In the genomic region with DNA sequence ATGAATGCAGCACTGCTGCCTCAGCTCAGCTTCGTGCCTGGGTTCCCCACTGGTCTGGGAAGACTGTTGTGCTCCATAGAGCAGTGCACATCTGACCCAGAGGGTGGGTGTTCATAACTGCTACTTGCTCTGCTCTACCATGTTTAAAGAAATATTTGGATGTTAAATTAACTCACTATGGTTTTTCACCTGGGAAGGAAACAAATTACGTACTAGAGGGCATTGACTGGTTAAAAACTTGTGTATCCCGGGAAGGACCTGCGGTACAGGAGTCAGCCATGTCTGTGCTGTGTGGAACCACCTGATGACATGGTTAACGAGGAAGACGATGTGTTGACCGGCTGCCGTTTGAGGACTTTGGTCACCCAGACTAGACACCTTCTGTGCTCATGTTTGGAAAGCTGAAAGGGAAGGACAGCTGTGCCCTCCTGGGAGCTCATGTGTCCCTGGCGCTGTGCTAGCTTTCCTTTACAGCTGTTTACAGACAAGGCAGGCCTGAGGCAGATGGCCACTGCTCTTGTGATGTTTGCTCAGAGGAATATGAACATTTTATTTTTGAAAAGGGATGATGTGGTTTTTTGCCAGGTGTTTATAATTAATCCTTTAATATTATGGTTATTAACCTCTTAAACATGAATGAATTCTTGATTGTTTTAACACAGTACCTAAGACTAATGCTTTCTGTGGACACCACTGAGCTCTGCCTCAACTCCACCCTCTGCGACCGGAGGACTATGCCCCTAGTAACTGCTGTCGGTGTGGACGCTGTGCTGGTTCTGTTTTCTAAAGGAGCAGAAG, we compare ENCODE assay signal across 1 cellular context.
TF ChIP-seq lines count a peak whose summit lies in the region.

No MANE protein-coding gene starts in this region.

TF ChIP-seq in HepG2, 621 proteins besides CTCF, POLR2A, EP300 and RAD21 (continued from another document and continues in another):
- TF ChIP-seq, protein P1, sequence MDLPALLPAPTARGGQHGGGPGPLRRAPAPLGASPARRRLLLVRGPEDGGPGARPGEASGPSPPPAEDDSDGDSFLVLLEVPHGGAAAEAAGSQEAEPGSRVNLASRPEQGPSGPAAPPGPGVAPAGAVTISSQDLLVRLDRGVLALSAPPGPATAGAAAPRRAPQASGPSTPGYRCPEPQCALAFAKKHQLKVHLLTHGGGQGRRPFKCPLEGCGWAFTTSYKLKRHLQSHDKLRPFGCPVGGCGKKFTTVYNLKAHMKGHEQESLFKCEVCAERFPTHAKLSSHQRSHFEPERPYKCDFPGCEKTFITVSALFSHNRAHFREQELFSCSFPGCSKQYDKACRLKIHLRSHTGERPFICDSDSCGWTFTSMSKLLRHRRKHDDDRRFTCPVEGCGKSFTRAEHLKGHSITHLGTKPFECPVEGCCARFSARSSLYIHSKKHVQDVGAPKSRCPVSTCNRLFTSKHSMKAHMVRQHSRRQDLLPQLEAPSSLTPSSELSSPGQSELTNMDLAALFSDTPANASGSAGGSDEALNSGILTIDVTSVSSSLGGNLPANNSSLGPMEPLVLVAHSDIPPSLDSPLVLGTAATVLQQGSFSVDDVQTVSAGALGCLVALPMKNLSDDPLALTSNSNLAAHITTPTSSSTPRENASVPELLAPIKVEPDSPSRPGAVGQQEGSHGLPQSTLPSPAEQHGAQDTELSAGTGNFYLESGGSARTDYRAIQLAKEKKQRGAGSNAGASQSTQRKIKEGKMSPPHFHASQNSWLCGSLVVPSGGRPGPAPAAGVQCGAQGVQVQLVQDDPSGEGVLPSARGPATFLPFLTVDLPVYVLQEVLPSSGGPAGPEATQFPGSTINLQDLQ (CRISPR knock-in tag; IDR thresholded peaks at IDR 0.05): no peak
- TF ChIP-seq EED (CRISPR knock-in tag; IDR thresholded peaks at IDR 0.05): no peak
- TF ChIP-seq RCOR2 (CRISPR knock-in tag; IDR thresholded peaks at IDR 0.05): peak; percentile 12; the same call in 1 of the 2 replicates
- no peak for TF ChIP-seq KDM1A (CRISPR knock-in tag; IDR thresholded peaks at IDR 0.05)
- peak; percentile 39; the same call in 1 of the 2 replicates for TF ChIP-seq ELF1 (CRISPR knock-in tag; IDR thresholded peaks at IDR 0.05)
- no peak for TF ChIP-seq ZSCAN29 (CRISPR knock-in tag; conservative IDR thresholded peaks at IDR 0.05)
- TF ChIP-seq FOXA3 (CRISPR knock-in tag; IDR thresholded peaks at IDR 0.05): peak; percentile 85
- no peak for TF ChIP-seq STAT5B (CRISPR knock-in tag; IDR thresholded peaks at IDR 0.05)
- no peak for TF ChIP-seq FOXJ3 (CRISPR knock-in tag; IDR thresholded peaks at IDR 0.05; ENCODE audit: borderline replicate concordance)
- TF ChIP-seq FOXK1 (CRISPR knock-in tag; IDR thresholded peaks at IDR 0.05; ENCODE audit: borderline replicate concordance, low read depth): peak; percentile 52; the same call in 1 of the 2 replicates
- TF ChIP-seq PPARG (CRISPR knock-in tag; conservative IDR thresholded peaks at IDR 0.05): 0 out of 2 replicates have a peak, but pooled peaks have one; percentile 18
- TF ChIP-seq ZNF674 (CRISPR knock-in tag; IDR thresholded peaks at IDR 0.05; ENCODE audit: low read depth): no peak
- TF ChIP-seq ZNF563 (CRISPR knock-in tag; IDR thresholded peaks at IDR 0.05): no peak
- TF ChIP-seq, protein P2, sequence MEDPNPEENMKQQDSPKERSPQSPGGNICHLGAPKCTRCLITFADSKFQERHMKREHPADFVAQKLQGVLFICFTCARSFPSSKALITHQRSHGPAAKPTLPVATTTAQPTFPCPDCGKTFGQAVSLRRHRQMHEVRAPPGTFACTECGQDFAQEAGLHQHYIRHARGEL (CRISPR knock-in tag; IDR thresholded peaks at IDR 0.05): no peak
- TF ChIP-seq RNF219 (CRISPR knock-in tag; IDR thresholded peaks at IDR 0.05): no peak
- TF ChIP-seq NFIC (IDR thresholded peaks at IDR 0.05; ENCODE audit: low read length): no peak
- 0 out of 2 replicates have a peak, but pooled peaks have one; percentile 8 for TF ChIP-seq SP4 (CRISPR knock-in tag; IDR thresholded peaks at IDR 0.05)
- TF ChIP-seq IKZF5 (CRISPR knock-in tag; IDR thresholded peaks at IDR 0.05): peak; percentile 35; the same call in 1 of the 2 replicates
- 0 out of 2 replicates have a peak, but pooled peaks have one; percentile 11 for TF ChIP-seq SOX13 (IDR thresholded peaks at IDR 0.05)
- TF ChIP-seq SOX13 (CRISPR knock-in tag; conservative IDR thresholded peaks at IDR 0.05 in 1 of 2, IDR thresholded peaks at IDR 0.05 in 1 of 2): peak in 1 of 2 experiments; percentile 54; a peak in 1 of 4 replicates
- peak; percentile 49; the same call in 1 of the 2 replicates for TF ChIP-seq RXRA (CRISPR knock-in tag; IDR thresholded peaks at IDR 0.05)
- 0 out of 2 replicates have a peak, but pooled peaks have one; percentile 31 for TF ChIP-seq ZNF83 (CRISPR knock-in tag; IDR thresholded peaks at IDR 0.05; ENCODE audit: borderline replicate concordance)
- no peak for TF ChIP-seq ZMYM2 (CRISPR knock-in tag; IDR thresholded peaks at IDR 0.05)
- TF ChIP-seq ZNF761 (CRISPR knock-in tag; conservative IDR thresholded peaks at IDR 0.05): no peak
- peak; percentile 30; the same call in 1 of the 2 replicates for TF ChIP-seq SIX1 (CRISPR knock-in tag; IDR thresholded peaks at IDR 0.05; ENCODE audit: borderline replicate concordance)
- TF ChIP-seq NR1H2 (CRISPR knock-in tag; IDR thresholded peaks at IDR 0.05; ENCODE audit: borderline replicate concordance, low read depth): no peak
- peak; percentile 50; the same call in 1 of the 2 replicates for TF ChIP-seq FOXP4 (CRISPR knock-in tag; IDR thresholded peaks at IDR 0.05)
- 0 out of 2 replicates have a peak, but pooled peaks have one; percentile 38 for TF ChIP-seq ZNF430 (CRISPR knock-in tag; IDR thresholded peaks at IDR 0.05)
- peak; percentile 57 for TF ChIP-seq SKI (IDR thresholded peaks at IDR 0.05; ENCODE audit: partially characterized antibody)
- 0 out of 2 replicates have a peak, but pooled peaks have one; percentile 23 for TF ChIP-seq BCL3 (CRISPR knock-in tag; IDR thresholded peaks at IDR 0.05)
- no peak for TF ChIP-seq ZNF607 (CRISPR knock-in tag; IDR thresholded peaks at IDR 0.05; ENCODE audit: borderline replicate concordance)
- TF ChIP-seq ARID3A (IDR thresholded peaks at IDR 0.05; ENCODE audit: low read depth, low read length): no peak
- TF ChIP-seq, protein P3, sequence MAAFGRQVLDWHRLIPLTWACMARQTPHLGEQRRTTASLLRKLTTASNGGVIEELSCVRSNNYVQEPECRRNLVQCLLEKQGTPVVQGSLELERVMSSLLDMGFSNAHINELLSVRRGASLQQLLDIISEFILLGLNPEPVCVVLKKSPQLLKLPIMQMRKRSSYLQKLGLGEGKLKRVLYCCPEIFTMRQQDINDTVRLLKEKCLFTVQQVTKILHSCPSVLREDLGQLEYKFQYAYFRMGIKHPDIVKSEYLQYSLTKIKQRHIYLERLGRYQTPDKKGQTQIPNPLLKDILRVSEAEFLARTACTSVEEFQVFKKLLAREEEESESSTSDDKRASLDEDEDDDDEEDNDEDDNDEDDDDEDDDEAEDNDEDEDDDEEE (CRISPR knock-in tag; IDR thresholded peaks at IDR 0.05): no peak
